ENCODE assay signal across 3 cellular contexts in genomic region chr5:127308325-127308724, GRCh38. TPM values are rescaled to one million over a fixed set of nuclear protein-coding genes. Genes with fewer than 3 reads are reported as not detected.
"Had no signal": no experiment of that assay in that cellular context is flagged by ENCODE, and none has a peak within 500 bp of the region (broad histone marks: within the 10 kb centered on the region; RNA-seq: fewer than 3 reads in every experiment).

No MANE protein-coding gene starts in this region.

RNA-seq across cellular contexts. Expression of gene MEGF10, which starts 17.7 kb away (rescaled TPM):
- total RNA-seq: HT-29 had no signal
- polyA plus RNA-seq: IgD-negative memory B cell, K562 had no signal
